In the genomic region with DNA sequence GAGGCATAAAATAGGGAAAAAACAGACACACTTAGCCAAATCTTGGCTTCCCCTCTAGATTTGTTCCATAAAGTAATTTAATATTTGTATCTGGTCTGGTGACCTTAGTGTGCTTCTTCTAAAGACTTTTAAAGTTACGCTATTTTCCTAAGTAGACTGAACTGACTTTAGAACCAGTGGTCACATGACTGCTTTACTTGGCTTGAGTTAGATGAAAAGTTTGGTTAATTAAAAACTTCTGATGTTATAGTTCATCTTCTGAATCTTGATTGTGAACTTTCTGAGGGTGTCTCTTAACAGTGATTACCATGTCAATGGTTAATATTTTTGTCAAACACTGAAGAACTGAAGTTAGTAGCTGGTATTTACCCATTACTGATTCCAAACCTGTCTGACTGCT, we compare ENCODE assay signal across 19 cellular contexts. TPM values are rescaled to one million over a fixed set of nuclear protein-coding genes. Genes with fewer than 3 reads are reported as not detected.
DNase-seq lines count a peak whose midpoint lies in the region; ATAC-seq and TF ChIP-seq lines count a peak whose summit lies in the region.
"Had no signal": no experiment of that assay in that cellular context is flagged by ENCODE, and none has a peak within 500 bp of the region (broad histone marks: within the 10 kb centered on the region; RNA-seq: fewer than 3 reads in every experiment).

No MANE protein-coding gene starts in this region.

- peaks cover 3% of the 10 kb centered on the region; the same call in 1 of the 2 replicates for H3K27me3 Mint-ChIP-seq in HFFc6 (ENCODE audit: insufficient read depth)
- H3K27me3 Mint-ChIP-seq in stimulated activated naive B cell treated with anti-CD40 and anti-IgM and Interleukin-4, amounts not matched to agents 10 μg/mL and 1 μg/mL and 100 μg/mL, for 72 hours: no peaks in the 10 kb centered on the region
- H3K27me3 Mint-ChIP-seq: IgD-negative memory B cell had no signal

- peak overlapping the region; percentile 7 for H3K4me2 ChIP-seq in SU-DHL-6 (ENCODE audit: low read depth, low read length, poor library complexity, severe bottlenecking)
- H3K4me2 ChIP-seq in fibroblast of lung (ENCODE audit: extremely low read depth, insufficient read depth, low read length): peak overlapping the region; percentile 11

- H3K27me3 ChIP-seq in SU-DHL-6 (ENCODE audit: low read length) (no peaks in the 10 kb centered on the region), fibroblast of lung (ENCODE audit: control insufficient read depth, insufficient read depth, low read length) (no peaks in the 10 kb centered on the region), gastrocnemius medialis (no peaks in the 10 kb centered on the region)
- H3K27me3 ChIP-seq: BE2C, SJSA1 had no signal

- no peak overlapping the region; the same call in 1 of the 2 replicates for H3K4me3 Mint-ChIP-seq in HFFc6
- H3K4me3 Mint-ChIP-seq in stimulated activated naive B cell treated with anti-CD40 and anti-IgM and Interleukin-4, amounts not matched to agents 10 μg/mL and 1 μg/mL and 100 μg/mL, for 72 hours: no peak overlapping the region
- no peak overlapping the region for H3K4me3 Mint-ChIP-seq in stimulated activated effector memory CD8-positive, alpha-beta T cell treated with anti-CD3 and anti-CD28 coated beads, Interleukin-12 subunit alpha, Interleukin-12 subunit beta, amount 100 ng/mL, for 72 hours

- H3K9me3 ChIP-seq in SU-DHL-6 (ENCODE audit: insufficient read depth, low read length) (no peaks in the 10 kb centered on the region), fibroblast of lung (ENCODE audit: control insufficient read depth, insufficient read depth, low read depth, low read length) (no peaks in the 10 kb centered on the region), gastrocnemius medialis (no peaks in the 10 kb centered on the region)
- H3K9me3 ChIP-seq: BE2C had no signal

- no peaks in the 10 kb centered on the region for H3K9me3 Mint-ChIP-seq in HFFc6
- H3K9me3 Mint-ChIP-seq in stimulated activated naive B cell treated with anti-CD40 and anti-IgM and Interleukin-4, amounts not matched to agents 10 μg/mL and 1 μg/mL and 100 μg/mL, for 72 hours: no peaks in the 10 kb centered on the region
- no peaks in the 10 kb centered on the region for H3K9me3 Mint-ChIP-seq in stimulated activated effector memory CD8-positive, alpha-beta T cell treated with anti-CD3 and anti-CD28 coated beads, Interleukin-12 subunit alpha, Interleukin-12 subunit beta, amount 100 ng/mL, for 72 hours
- H3K9me3 Mint-ChIP-seq: CD8-positive, alpha-beta memory T cell; IgD-negative memory B cell had no signal

- H3K9ac ChIP-seq in SU-DHL-6 (ENCODE audit: low read length) (no peak overlapping the region), fibroblast of lung (ENCODE audit: insufficient read depth, low read length) (no peak overlapping the region)

- peaks cover 10% of the 10 kb centered on the region for H3K79me2 ChIP-seq in SU-DHL-6 (ENCODE audit: insufficient read depth, low read length)
- H3K79me2 ChIP-seq in fibroblast of lung (ENCODE audit: control insufficient read depth, insufficient read depth, low read length): peaks cover 13% of the 10 kb centered on the region

- no peak for TF ChIP-seq POLR2A in gastrocnemius medialis (IDR thresholded peaks at IDR 0.05)

- H3K4me3 ChIP-seq in SU-DHL-6 (ENCODE audit: insufficient read depth, low read length, poor library complexity, severe bottlenecking) (no peak overlapping the region), fibroblast of lung (replicated peaks in 1 of 4; ENCODE audit: control extremely low read depth in 1 of 4, insufficient read depth in 1 of 4, low read depth in 3 of 4, low read length in 4 of 4) (peak overlapping the region in 2 of 4 experiments; percentile 1 to 96), gastrocnemius medialis (no peak overlapping the region)
- H3K4me3 ChIP-seq: SJSA1 had no signal

- peak overlapping the region; percentile 92 for H3K27ac Mint-ChIP-seq in HFFc6
- H3K27ac Mint-ChIP-seq in stimulated activated naive B cell treated with anti-CD40 and anti-IgM and Interleukin-4, amounts not matched to agents 10 μg/mL and 1 μg/mL and 100 μg/mL, for 72 hours: no peak overlapping the region
- H3K27ac Mint-ChIP-seq in stimulated activated effector memory CD8-positive, alpha-beta T cell treated with anti-CD3 and anti-CD28 coated beads, Interleukin-12 subunit alpha, Interleukin-12 subunit beta, amount 100 ng/mL, for 72 hours: no peak overlapping the region

- H2AFZ ChIP-seq in SU-DHL-6 (ENCODE audit: low read depth, low read length, severe bottlenecking) (no peak overlapping the region), fibroblast of lung (ENCODE audit: low read length) (no peak overlapping the region)

- intact Hi-C loops in gastrocnemius medialis (cut with DNase I; ENCODE audit: low total_unique reads): loop anchor here (5.0 kb wide), 3 partner anchors 112 to 818 kb away; no protein-coding TSS in a partner anchor

- TF ChIP-seq CTCF in HFFc6 (IDR thresholded peaks at IDR 0.05): no peak
- no peak for TF ChIP-seq CTCF in SU-DHL-6 (IDR thresholded peaks at IDR 0.05; ENCODE audit: insufficient read depth, low read length, poor library complexity, severe bottlenecking)
- TF ChIP-seq CTCF in fibroblast of lung (conservative IDR thresholded peaks at IDR 0.05 in 1 of 2, IDR thresholded peaks at IDR 0.05 in 1 of 2; ENCODE audit: low read depth in 1 of 2, low read length in 2 of 2): no peak
- no peak for TF ChIP-seq CTCF in gastrocnemius medialis (IDR thresholded peaks at IDR 0.05 in 4 of 5, conservative IDR thresholded peaks at IDR 0.05 in 1 of 5)

- H3K27ac ChIP-seq in SU-DHL-6 (ENCODE audit: low read depth, low read length) (no peak overlapping the region), fibroblast of lung (ENCODE audit: insufficient read depth, low read length) (no peak overlapping the region), gastrocnemius medialis (peak overlapping the region; percentile 83 to 92 (median 88))
- H3K27ac ChIP-seq: RWPE1, SJSA1 had no signal

- H3K9me2 ChIP-seq in SU-DHL-6 (replicated peaks; ENCODE audit: insufficient read depth, low read length): no peaks in the 10 kb centered on the region

- no peaks in the 10 kb centered on the region for H4K20me1 ChIP-seq in SU-DHL-6 (ENCODE audit: low read depth, low read length)
- no peaks in the 10 kb centered on the region for H4K20me1 ChIP-seq in fibroblast of lung (ENCODE audit: control insufficient read depth, extremely low read depth, insufficient read depth, low read length)

- peaks cover 70% of the 10 kb centered on the region for H3K4me1 Mint-ChIP-seq in HFFc6 (ENCODE audit: low read depth)
- H3K4me1 Mint-ChIP-seq in stimulated activated naive B cell treated with anti-CD40 and anti-IgM and Interleukin-4, amounts not matched to agents 10 μg/mL and 1 μg/mL and 100 μg/mL, for 72 hours: peaks cover 6 to 22% of the 10 kb centered on the region in 2 donors
- H3K4me1 Mint-ChIP-seq in stimulated activated effector memory CD8-positive, alpha-beta T cell treated with anti-CD3 and anti-CD28 coated beads, Interleukin-12 subunit alpha, Interleukin-12 subunit beta, amount 100 ng/mL, for 72 hours: peaks cover 26% of the 10 kb centered on the region

- no peaks in the 10 kb centered on the region for H3K36me3 Mint-ChIP-seq in HFFc6 (ENCODE audit: low read depth)
- H3K36me3 Mint-ChIP-seq in stimulated activated naive B cell treated with anti-CD40 and anti-IgM and Interleukin-4, amounts not matched to agents 10 μg/mL and 1 μg/mL and 100 μg/mL, for 72 hours: peaks cover 2 to 6% of the 10 kb centered on the region in 2 donors
- peaks cover 7% of the 10 kb centered on the region for H3K36me3 Mint-ChIP-seq in stimulated activated effector memory CD8-positive, alpha-beta T cell treated with anti-CD3 and anti-CD28 coated beads, Interleukin-12 subunit alpha, Interleukin-12 subunit beta, amount 100 ng/mL, for 72 hours

- H3K36me3 ChIP-seq in SU-DHL-6 (ENCODE audit: low read length): no peaks in the 10 kb centered on the region
- H3K36me3 ChIP-seq in fibroblast of lung (ENCODE audit: control insufficient read depth, insufficient read depth, low read length): no peaks in the 10 kb centered on the region
- H3K36me3 ChIP-seq in gastrocnemius medialis: no peaks in the 10 kb centered on the region
- H3K36me3 ChIP-seq: BE2C had no signal

- in situ Hi-C loops in gastrocnemius medialis (cut with MboI; ENCODE audit: low sequenced_read_pairs in 4 of 4): loop anchor here (10.0 to 25.0 kb wide), 2 partner anchors 258 to 261 kb away; partner anchors contain the start of gene NAP1L1 (in 4 of the 4)

- ATAC-seq in gastrocnemius medialis: no peak
- ATAC-seq in GM21390 (IDR thresholded peaks at IDR 0.05; ENCODE audit: unreplicated experiment): no peak
- ATAC-seq in stimulated activated naive B cell treated with anti-CD40 and anti-IgM and Interleukin-4, amounts not matched to agents 10 μg/mL and 1 μg/mL and 100 μg/mL, for 72 hours (replicated peaks): no peak
- no peak for ATAC-seq in stimulated activated effector memory CD8-positive, alpha-beta T cell treated with anti-CD3 and anti-CD28 coated beads, Interleukin-12 subunit alpha, Interleukin-12 subunit beta, amount 100 ng/mL, for 72 hours

- peaks cover 6% of the 10 kb centered on the region; the same call in 1 of the 2 replicates for H3F3A ChIP-seq in SU-DHL-6 (ENCODE audit: insufficient read depth)

- DNase-seq in HFFc6 (no peak), fibroblast of lung (ENCODE audit: low read depth in 2 of 2) (no peak), gastrocnemius medialis (no peak)
- no peak for DNase-seq in stimulated activated naive B cell treated with anti-CD40 and anti-IgM and Interleukin-4, amounts not matched to agents 10 μg/mL and 1 μg/mL and 100 μg/mL, for 72 hours
- no peak for DNase-seq in stimulated activated effector memory CD8-positive, alpha-beta T cell treated with anti-CD3 and anti-CD28 coated beads, Interleukin-12 subunit alpha, Interleukin-12 subunit beta, amount 100 ng/mL, for 72 hours (ENCODE audit: low spot score in 2 of 2)
- DNase-seq: BE2C; CD8-positive, alpha-beta memory T cell; DND-41; GDM1; NCI-H1092; NCI-H2107; NCI-H69; NK-92 treated with Interleukin-12 subunit alpha and Interleukin-12 subunit beta, amount 100 ng/mL, for 24 hours; OCI-M1 had no signal

- H3K4me1 ChIP-seq in fibroblast of lung (ENCODE audit: control insufficient read depth, extremely low read depth, insufficient read depth, low read length) (peaks cover 5% of the 10 kb centered on the region), gastrocnemius medialis (peaks cover 30 to 52% of the 10 kb centered on the region in 2 donors)
- H3K4me1 ChIP-seq: BE2C had no signal

RNA-seq across cellular contexts. Expression of gene BBS10, which starts 2.6 kb away (rescaled TPM):
- 10 to 100 TPM in 5 of 6 experiments, 1 to 10 TPM in 1; 10.0 to 11.8 (median 10.8) TPM for total RNA-seq in HFFc6 (2021; fragmentation: NEBNext Ultra II Directional; extraction: Animal tissue kit (Norgen Biotek cat#: 25700))
- total RNA-seq in fibroblast of lung (21.1 and 31.0 TPM in 2 replicates), gastrocnemius medialis (10 to 100 TPM in 2 of 4 donors, 1 to 10 TPM in 2; 9.0 to 17.5 (median 11.5) TPM)
- polyA plus RNA-seq in fibroblast of lung: 14.2 and 19.0 TPM in 2 replicates
- polyA plus RNA-seq in fibroblast of lung (2012): 7.2 and 9.8 TPM in 2 replicates
- 0.98 and 1.8 TPM in 2 replicates for polyA minus RNA-seq in fibroblast of lung (ENCODE audit: low replicate concordance)

Comparison
In these comparisons a context has a peak if more than half of its experiments do, and no peak if none do; other contexts are left out.
1. H3K27ac ChIP-seq: peak in gastrocnemius medialis (4 of 4); none in SU-DHL-6 (single experiment) and fibroblast of lung (single experiment).